1 cellular context compared by ENCODE assay signal in genomic region chr11:115257286-115258077, GRCh38.
TF ChIP-seq lines count a peak whose summit lies in the region.

No MANE protein-coding gene starts in this region.

TF ChIP-seq in H1, 55 proteins besides CTCF, POLR2A, EP300 and RAD21:
- no peak for TF ChIP-seq E2F6 (IDR thresholded peaks at IDR 0.05)
- no peak for TF ChIP-seq RFX5 (IDR thresholded peaks at IDR 0.05; ENCODE audit: borderline replicate concordance, low read depth, low read length)
- no peak for TF ChIP-seq EGR1 (IDR thresholded peaks at IDR 0.05; ENCODE audit: borderline replicate concordance, low read depth, low read length)
- 0 out of 4 replicates have a peak, but pooled peaks of 1 of the 2 experiments have one; percentile 44 for TF ChIP-seq SIN3A (conservative IDR thresholded peaks at IDR 0.05 in 1 of 2, IDR thresholded peaks at IDR 0.05 in 1 of 2; ENCODE audit: low read depth in 1 of 2, low read length in 2 of 2)
- no peak for TF ChIP-seq POLR2AphosphoS5 (IDR thresholded peaks at IDR 0.05; ENCODE audit: low read depth, low read length)
- no peak for TF ChIP-seq BCL11A (IDR thresholded peaks at IDR 0.05; ENCODE audit: low read depth in 2 of 2, low read length in 2 of 2)
- peak; percentile 24; the same call in 1 of the 2 replicates for TF ChIP-seq KDM1A (IDR thresholded peaks at IDR 0.05; ENCODE audit: borderline replicate concordance, low read length)
- TF ChIP-seq ZNF274 (IDR thresholded peaks at IDR 0.05; ENCODE audit: borderline replicate concordance, extremely low read depth, low read length): no peak
- peak; percentile 73; the same call in 1 of the 2 replicates for TF ChIP-seq TCF12 (IDR thresholded peaks at IDR 0.05; ENCODE audit: low read depth, low read length)
- TF ChIP-seq USF2 (IDR thresholded peaks at IDR 0.05; ENCODE audit: low read length): no peak
- peak; percentile 65 for TF ChIP-seq MAX (IDR thresholded peaks at IDR 0.05)
- TF ChIP-seq SAP30 (IDR thresholded peaks at IDR 0.05; ENCODE audit: insufficient read depth, insufficient replicate concordance, low read length): no peak
- no peak for TF ChIP-seq TAF7 (optimal IDR thresholded peaks at IDR 0.05; ENCODE audit: borderline replicate concordance, low read depth, low read length)
